In genomic region chr6:16257999-16258708, GRCh38 we compare ENCODE assay signal across 14 cellular contexts. TPM values are rescaled to one million over a fixed set of nuclear protein-coding genes. Genes with fewer than 3 reads are reported as not detected.
DNase-seq lines count a peak whose midpoint lies in the region; ATAC-seq and TF ChIP-seq lines count a peak whose summit lies in the region.
"Had no signal": no experiment of that assay in that cellular context is flagged by ENCODE, and none has a peak within 500 bp of the region (broad histone marks: within the 10 kb centered on the region; RNA-seq: fewer than 3 reads in every experiment).

No MANE protein-coding gene starts in this region.

- ATAC-seq in foreskin keratinocyte, result peak; percentile 77
- ATAC-seq in GM21515 (IDR thresholded peaks at IDR 0.05; ENCODE audit: unreplicated experiment), result no peak
- ATAC-seq in HG03469 (IDR thresholded peaks at IDR 0.05; ENCODE audit: unreplicated experiment), result no peak
- ATAC-seq: natural killer cell had no signal

- no peak overlapping the region for H3K27ac ChIP-seq in foreskin keratinocyte
- no peak overlapping the region for H3K27ac ChIP-seq in CD8-positive, alpha-beta memory T cell (ENCODE audit: low read depth, low read length)
- H3K27ac ChIP-seq: PC-9 had no signal

- H3K4me1 Mint-ChIP-seq in nephron progenitor cell, result peaks cover 3% of the 10 kb centered on the region
- H3K4me1 Mint-ChIP-seq in CD8-positive, alpha-beta memory T cell, result no peaks in the 10 kb centered on the region
- H3K4me1 Mint-ChIP-seq: B cell had no signal

- H3K4me1 ChIP-seq in foreskin keratinocyte, result no peaks in the 10 kb centered on the region
- H3K4me1 ChIP-seq in CD8-positive, alpha-beta memory T cell (ENCODE audit: insufficient read depth, low read length), result no peaks in the 10 kb centered on the region
- H3K4me1 ChIP-seq: tibial nerve had no signal

- no peaks in the 10 kb centered on the region for H3K36me3 ChIP-seq in CD8-positive, alpha-beta memory T cell (ENCODE audit: insufficient read depth, low read length)

- peak overlapping the region; percentile 94 for H3K27ac Mint-ChIP-seq in nephron progenitor cell
- H3K27ac Mint-ChIP-seq in CD8-positive, alpha-beta memory T cell, result no peak overlapping the region
- H3K27ac Mint-ChIP-seq: activated T-helper 1 cell treated with anti-CD3 and anti-CD28 coated beads, Interleukin-12 subunit alpha, Interleukin-12 subunit beta, Interleukin-2, Interleukin-4 antibody, amounts not matched to agents 30 ng/mL and 10 ng/mL and 1 ng/mL, durations not matched to agents 14 hours and 24 hours and 36 hours; B cell; natural killer cell had no signal

- peaks cover 17% of the 10 kb centered on the region for H3K36me3 Mint-ChIP-seq in nephron progenitor cell (ENCODE audit: low read depth)
- peaks cover 0 to 8% (median 0%) of the 10 kb centered on the region in 3 donors for H3K36me3 Mint-ChIP-seq in CD8-positive, alpha-beta memory T cell
- H3K36me3 Mint-ChIP-seq: natural killer cell had no signal

- no peak overlapping the region for H3K4me3 Mint-ChIP-seq in nephron progenitor cell
- no peak overlapping the region for H3K4me3 Mint-ChIP-seq in CD8-positive, alpha-beta memory T cell
- H3K4me3 Mint-ChIP-seq: activated T-helper 1 cell treated with anti-CD3 and anti-CD28 coated beads, Interleukin-12 subunit alpha, Interleukin-12 subunit beta, Interleukin-2, Interleukin-4 antibody, amounts not matched to agents 30 ng/mL and 10 ng/mL and 1 ng/mL, durations not matched to agents 14 hours and 24 hours and 36 hours; B cell; natural killer cell had no signal

- CTCF ChIA-PET in CD8-positive, alpha-beta memory T cell (lab: Charles Lee), result no interaction called here

- H3K27me3 ChIP-seq in foreskin keratinocyte, result no peaks in the 10 kb centered on the region
- no peaks in the 10 kb centered on the region for H3K27me3 ChIP-seq in CD8-positive, alpha-beta memory T cell (ENCODE audit: insufficient read depth, low read length, poor library complexity, severe bottlenecking)
- H3K27me3 ChIP-seq: tibial nerve had no signal

- POLR2A ChIA-PET in CD8-positive, alpha-beta memory T cell (lab: Charles Lee), result no interaction called here

- peaks cover 8% of the 10 kb centered on the region for H3K9me3 Mint-ChIP-seq in nephron progenitor cell
- no peaks in the 10 kb centered on the region for H3K9me3 Mint-ChIP-seq in CD8-positive, alpha-beta memory T cell
- H3K9me3 Mint-ChIP-seq: activated T-helper 1 cell treated with anti-CD3 and anti-CD28 coated beads, Interleukin-12 subunit alpha, Interleukin-12 subunit beta, Interleukin-2, Interleukin-4 antibody, amounts not matched to agents 30 ng/mL and 10 ng/mL and 1 ng/mL, durations not matched to agents 14 hours and 24 hours and 36 hours; natural killer cell had no signal

- peak; percentile 7 for DNase-seq in stimulated activated CD4-positive, alpha-beta T cell treated with anti-CD3 and anti-CD28 coated beads, Interleukin-15, amount 100 ng/mL, for 24 hours
- DNase-seq in stimulated activated CD4-positive, alpha-beta T cell treated with anti-CD3 and anti-CD28 coated beads, Interleukin-12 subunit alpha, Interleukin-12 subunit beta, amount 100 ng/mL, for 4 hours, result no peak
- DNase-seq in foreskin keratinocyte (peak; percentile 24 to 50), nephron progenitor cell (no peak), SHP77 treated with DMSO at 0.1 percent for 48 hours (lab: John Stamatoyannopoulos, UW) (no peak)
- no peak for DNase-seq in CD8-positive, alpha-beta memory T cell
- DNase-seq: natural killer cell, NCI-H146, PC-9 had no signal

- no peak overlapping the region for H3K4me3 ChIP-seq in CD8-positive, alpha-beta memory T cell (ENCODE audit: low read length)
- H3K4me3 ChIP-seq: PC-9, tibial nerve had no signal

- H3K27me3 Mint-ChIP-seq in nephron progenitor cell (ENCODE audit: low read depth, poor library complexity), result no peaks in the 10 kb centered on the region
- H3K27me3 Mint-ChIP-seq in CD8-positive, alpha-beta memory T cell, result peaks cover 0 to 6% of the 10 kb centered on the region in 2 donors

- TF ChIP-seq CTCF in foreskin keratinocyte (conservative IDR thresholded peaks at IDR 0.05), result no peak
- no peak for TF ChIP-seq CTCF in nephron progenitor cell (IDR thresholded peaks at IDR 0.05)

- H3K9me3 ChIP-seq in CD8-positive, alpha-beta memory T cell (ENCODE audit: low read length), result no peaks in the 10 kb centered on the region
- H3K9me3 ChIP-seq: tibial nerve had no signal

RNA-seq across cellular contexts. Expression of gene GMPR, which starts 19.8 kb away (rescaled TPM):
- 0.32 and 0.37 TPM in 2 replicates for total RNA-seq in foreskin keratinocyte
- 0.56 and 1.0 TPM in 2 replicates for polyA plus RNA-seq in foreskin keratinocyte
- 1 to 10 TPM in 1 of 2 experiments, under 1 TPM in 1; 0.66 to 1.4 TPM for total RNA-seq in CD8-positive, alpha-beta memory T cell
- 0.82 TPM for polyA plus RNA-seq in CD8-positive, alpha-beta memory T cell
- total RNA-seq: B cell had no signal

Comparison
In these comparisons a context has a peak if more than half of its experiments do, and no peak if none do; other contexts are left out.
1. DNase-seq: peak in stimulated activated CD4-positive, alpha-beta T cell treated with anti-CD3 and anti-CD28 coated beads, Interleukin-15, amount 100 ng/mL, for 24 hours (single experiment) and foreskin keratinocyte (2 of 2); none in stimulated activated CD4-positive, alpha-beta T cell treated with anti-CD3 and anti-CD28 coated beads, Interleukin-12 subunit alpha, Interleukin-12 subunit beta, amount 100 ng/mL, for 4 hours (single experiment), nephron progenitor cell (single experiment), CD8-positive, alpha-beta memory T cell (0 of 5) and SHP77 treated with DMSO at 0.1 percent for 48 hours (single experiment).